In the genomic region with DNA sequence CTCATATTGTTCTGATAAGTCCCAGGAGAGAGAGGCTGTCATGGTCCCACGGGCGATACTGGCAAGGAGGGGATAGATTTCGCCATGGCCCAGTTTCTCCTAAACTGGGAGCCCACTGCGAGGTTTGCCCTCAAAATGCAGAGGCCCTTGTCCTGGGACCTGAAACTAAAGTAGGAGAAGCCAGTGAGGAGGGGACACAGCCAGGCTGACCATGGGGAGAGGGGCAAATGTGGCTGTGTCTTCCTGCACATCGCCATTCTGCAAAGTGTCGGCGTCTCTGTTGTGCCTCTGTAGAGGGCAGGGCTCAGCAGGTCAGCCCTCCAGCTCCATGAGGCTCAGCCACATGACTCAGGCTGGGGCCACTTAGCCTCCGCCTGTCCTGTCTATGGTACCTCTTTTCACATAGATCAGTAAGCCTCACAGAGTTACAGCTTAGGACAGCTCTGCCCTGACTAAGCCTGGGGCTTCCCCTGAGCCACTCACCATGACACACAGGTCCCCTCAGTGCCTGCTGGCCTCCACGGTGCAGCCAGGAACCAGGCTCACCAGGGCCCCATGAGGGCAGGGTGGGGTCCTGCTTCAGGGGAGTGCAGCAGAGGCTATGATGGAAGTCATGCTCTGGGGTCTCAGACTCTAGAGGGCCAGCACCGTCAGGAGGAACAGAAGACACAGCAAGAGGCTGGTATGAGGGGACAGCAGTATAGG, we compare ENCODE assay signal across 12 cellular contexts. TPM values are rescaled to one million over a fixed set of nuclear protein-coding genes. Genes with fewer than 3 reads are reported as not detected.
DNase-seq lines count a peak whose midpoint lies in the region; ATAC-seq and TF ChIP-seq lines count a peak whose summit lies in the region.
"Had no signal": no experiment of that assay in that cellular context is flagged by ENCODE, and none has a peak within 500 bp of the region (broad histone marks: within the 10 kb centered on the region; RNA-seq: fewer than 3 reads in every experiment).

No MANE protein-coding gene starts in this region.

- no peaks in the 10 kb centered on the region for H3K36me3 ChIP-seq in OCI-LY7 (ENCODE audit: insufficient read depth, low read length)

- H3K4me3 ChIP-seq in OCI-LY7 (ENCODE audit: low read depth, low read length, poor library complexity, severe bottlenecking), result peak overlapping the region; percentile 21

- POLR2A ChIA-PET in OCI-LY7 (lab: Charles Lee), result interaction anchor here (0.9 kb wide), 1 partner anchor 11 kb away, joined by 3 read pairs; no protein-coding TSS in a partner anchor

- no peaks in the 10 kb centered on the region for H3K27me3 Mint-ChIP-seq in activated naive CD8-positive, alpha-beta T cell treated with anti-CD3 and anti-CD28 coated beads, Interleukin-2, amount 50 U/mL, for 24 hours
- H3K27me3 Mint-ChIP-seq in activated naive CD8-positive, alpha-beta T cell treated with anti-CD3 and anti-CD28 coated beads for 36 hours, result no peaks in the 10 kb centered on the region
- H3K27me3 Mint-ChIP-seq in stimulated activated naive CD8-positive, alpha-beta T cell treated with anti-CD3 and anti-CD28 coated beads, Interleukin-15, amount 100 ng/mL, for 72 hours, result no peaks in the 10 kb centered on the region
- H3K27me3 Mint-ChIP-seq in Calu3 (ENCODE audit: unreplicated experiment), result no peaks in the 10 kb centered on the region
- H3K27me3 Mint-ChIP-seq: CD4-positive, alpha-beta T cell had no signal

- CTCF ChIA-PET in OCI-LY7 (lab: Charles Lee; ENCODE audit: unreplicated experiment) (interaction anchor here (0.5 to 0.9 kb wide), 2 partner anchors 8 to 593 kb away, joined by 3 to 4 read pairs; no protein-coding TSS in a partner anchor), Calu3 (lab: Charles Lee) (no interaction called here)

- peak; percentile 81 for ATAC-seq in activated naive CD8-positive, alpha-beta T cell treated with anti-CD3 and anti-CD28 coated beads, Interleukin-2, amount 50 U/mL, for 24 hours
- peak; percentile 53 for ATAC-seq in HG02678 (IDR thresholded peaks at IDR 0.05; ENCODE audit: unreplicated experiment)
- ATAC-seq in stimulated activated naive CD8-positive, alpha-beta T cell treated with anti-CD3 and anti-CD28 coated beads, Interleukin-15, amount 100 ng/mL, for 72 hours, result peak; percentile 57

- no peaks in the 10 kb centered on the region for H3K36me3 Mint-ChIP-seq in activated naive CD8-positive, alpha-beta T cell treated with anti-CD3 and anti-CD28 coated beads, Interleukin-2, amount 50 U/mL, for 24 hours (ENCODE audit: low read depth)
- H3K36me3 Mint-ChIP-seq in activated naive CD8-positive, alpha-beta T cell treated with anti-CD3 and anti-CD28 coated beads for 36 hours, result no peaks in the 10 kb centered on the region
- no peaks in the 10 kb centered on the region for H3K36me3 Mint-ChIP-seq in Calu3 (ENCODE audit: insufficient read depth, unreplicated experiment)

- H3K4me1 Mint-ChIP-seq in activated naive CD8-positive, alpha-beta T cell treated with anti-CD3 and anti-CD28 coated beads, Interleukin-2, amount 50 U/mL, for 24 hours, result no peaks in the 10 kb centered on the region
- peaks cover 1% of the 10 kb centered on the region for H3K4me1 Mint-ChIP-seq in activated naive CD8-positive, alpha-beta T cell treated with anti-CD3 and anti-CD28 coated beads for 36 hours
- no peaks in the 10 kb centered on the region for H3K4me1 Mint-ChIP-seq in stimulated activated naive CD8-positive, alpha-beta T cell treated with anti-CD3 and anti-CD28 coated beads, Interleukin-15, amount 100 ng/mL, for 72 hours
- H3K4me1 Mint-ChIP-seq in Calu3 (ENCODE audit: low read depth, unreplicated experiment), result no peaks in the 10 kb centered on the region

- intact Hi-C loops in OCI-LY7 (cut with micrococcal nuclease; ENCODE audit: unreplicated experiment) (no loop called here), Calu3 (cut with micrococcal nuclease; ENCODE audit: unreplicated experiment) (no loop called here)

- no peak for TF ChIP-seq CTCF in OCI-LY7 (conservative IDR thresholded peaks at IDR 0.05; ENCODE audit: low read length)
- no peak for TF ChIP-seq CTCF in Calu3 (IDR thresholded peaks at IDR 0.05; ENCODE audit: unreplicated experiment)

- no peak overlapping the region for H3K4me3 Mint-ChIP-seq in activated naive CD8-positive, alpha-beta T cell treated with anti-CD3 and anti-CD28 coated beads, Interleukin-2, amount 50 U/mL, for 24 hours
- H3K4me3 Mint-ChIP-seq in activated naive CD8-positive, alpha-beta T cell treated with anti-CD3 and anti-CD28 coated beads for 36 hours, result no peak overlapping the region
- no peak overlapping the region for H3K4me3 Mint-ChIP-seq in stimulated activated naive CD8-positive, alpha-beta T cell treated with anti-CD3 and anti-CD28 coated beads, Interleukin-15, amount 100 ng/mL, for 72 hours
- H3K4me3 Mint-ChIP-seq in Calu3 (ENCODE audit: low read depth, unreplicated experiment), result no peak overlapping the region
- H3K4me3 Mint-ChIP-seq: CD4-positive, alpha-beta T cell had no signal

- no peaks in the 10 kb centered on the region for H3K9me3 Mint-ChIP-seq in activated naive CD8-positive, alpha-beta T cell treated with anti-CD3 and anti-CD28 coated beads, Interleukin-2, amount 50 U/mL, for 24 hours
- H3K9me3 Mint-ChIP-seq in activated naive CD8-positive, alpha-beta T cell treated with anti-CD3 and anti-CD28 coated beads for 36 hours, result no peaks in the 10 kb centered on the region
- H3K9me3 Mint-ChIP-seq in stimulated activated naive CD8-positive, alpha-beta T cell treated with anti-CD3 and anti-CD28 coated beads, Interleukin-15, amount 100 ng/mL, for 72 hours, result no peaks in the 10 kb centered on the region
- no peaks in the 10 kb centered on the region for H3K9me3 Mint-ChIP-seq in Calu3 (ENCODE audit: low read depth, unreplicated experiment)
- H3K9me3 Mint-ChIP-seq: CD4-positive, alpha-beta T cell had no signal

- no peaks in the 10 kb centered on the region for H3K9me3 ChIP-seq in OCI-LY7 (ENCODE audit: low read length)

- no peak overlapping the region for H2AFZ ChIP-seq in OCI-LY7 (ENCODE audit: low read length)

- peak; percentile 12 for DNase-seq in activated naive CD8-positive, alpha-beta T cell treated with anti-CD3 and anti-CD28 coated beads, Interleukin-2, amount 50 U/mL, for 24 hours
- DNase-seq in activated naive CD8-positive, alpha-beta T cell treated with anti-CD3 and anti-CD28 coated beads for 36 hours, result no peak
- no peak for DNase-seq in OCI-LY7 (ENCODE audit: low spot score)
- no peak for DNase-seq in stimulated activated naive CD8-positive, alpha-beta T cell treated with anti-CD3 and anti-CD28 coated beads, Interleukin-15, amount 100 ng/mL, for 72 hours
- no peak for DNase-seq in SW480 (ENCODE audit: low spot score)
- no peak for DNase-seq in mucosa of gallbladder (ENCODE audit: low spot score)
- no peak for DNase-seq in Calu3
- DNase-seq: CD4-positive, alpha-beta T cell; mesendoderm; NCI-H526; stimulated activated CD4-positive, alpha-beta T cell treated with anti-CD3 and anti-CD28 coated beads, Interleukin-4, amount 100 ng/mL, for 1 hour had no signal

- H3K27ac ChIP-seq in OCI-LY7 (ENCODE audit: low read depth, low read length, poor library complexity, severe bottlenecking), result peak overlapping the region; percentile 65

- peak overlapping the region; percentile 54 for H3K4me2 ChIP-seq in OCI-LY7 (ENCODE audit: low read length)

- H3K27ac Mint-ChIP-seq in activated naive CD8-positive, alpha-beta T cell treated with anti-CD3 and anti-CD28 coated beads, Interleukin-2, amount 50 U/mL, for 24 hours, result no peak overlapping the region
- no peak overlapping the region for H3K27ac Mint-ChIP-seq in activated naive CD8-positive, alpha-beta T cell treated with anti-CD3 and anti-CD28 coated beads for 36 hours
- no peak overlapping the region for H3K27ac Mint-ChIP-seq in stimulated activated naive CD8-positive, alpha-beta T cell treated with anti-CD3 and anti-CD28 coated beads, Interleukin-15, amount 100 ng/mL, for 72 hours
- H3K27ac Mint-ChIP-seq in Calu3 (ENCODE audit: unreplicated experiment), result no peak overlapping the region
- H3K27ac Mint-ChIP-seq: CD4-positive, alpha-beta T cell had no signal

- no peaks in the 10 kb centered on the region for H3K9me2 ChIP-seq in OCI-LY7 (ENCODE audit: insufficient read depth, low read length)

- no peaks in the 10 kb centered on the region for H3K79me2 ChIP-seq in OCI-LY7 (ENCODE audit: insufficient read depth, low read depth, low read length)

- peaks cover 39% of the 10 kb centered on the region for H3K4me1 ChIP-seq in OCI-LY7 (ENCODE audit: insufficient read depth, low read length, poor library complexity, severe bottlenecking)

- no peaks in the 10 kb centered on the region for H4K20me1 ChIP-seq in OCI-LY7 (ENCODE audit: insufficient read depth, low read length)

- no TSS peak for BruUV-seq in OCI-LY7 (replicated peaks; lab: Mats Ljungman, UMichigan)
- no TSS peak for BruUV-seq in Calu3 (replicated peaks; lab: Mats Ljungman, UMichigan)

RNA-seq across cellular contexts. Expression of gene PLXNA1, which starts 28.6 kb away (rescaled TPM):
- total RNA-seq in activated naive CD8-positive, alpha-beta T cell treated with anti-CD3 and anti-CD28 coated beads for 36 hours, result 1 to 10 TPM; 6.6 to 7.5 TPM
- 3.8 and 4.4 TPM in 2 replicates for total RNA-seq in OCI-LY7 (2014; rRNA removed; shearing (Covaris generic))
- total RNA-seq in OCI-LY7 (2022) (3.0 and 3.6 TPM in 2 replicates), mucosa of gallbladder (41.5 TPM), Calu3 (2022) (81.1 and 84.3 TPM in 2 replicates)
